Comparison of ENCODE assay signal across 14 cellular contexts in the genomic region with DNA sequence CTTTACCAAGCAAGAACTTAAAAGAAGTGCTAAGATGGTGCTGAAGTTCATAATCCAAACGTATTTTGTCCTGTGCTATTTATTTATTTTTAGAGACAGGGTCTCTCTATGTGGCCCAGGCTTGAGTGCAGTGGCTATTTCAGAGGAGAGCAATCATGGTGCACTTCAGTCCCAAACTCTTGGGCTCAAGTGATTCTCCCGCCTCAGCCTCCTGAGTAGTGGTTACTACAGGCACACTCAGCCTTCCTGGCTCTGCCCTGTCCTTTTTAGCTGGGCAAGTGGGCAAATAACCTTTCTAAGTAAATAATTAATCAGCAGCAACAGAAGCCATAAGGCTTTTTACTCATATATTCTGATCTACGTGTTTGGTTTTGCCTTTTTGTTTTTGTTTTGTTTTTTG. TPM values are rescaled to one million over a fixed set of nuclear protein-coding genes. Genes with fewer than 3 reads are reported as not detected.
DNase-seq lines count a peak whose midpoint lies in the region; ATAC-seq lines count a peak whose summit lies in the region.
"Had no signal": no experiment of that assay in that cellular context is flagged by ENCODE, and none has a peak within 500 bp of the region (broad histone marks: within the 10 kb centered on the region; RNA-seq: fewer than 3 reads in every experiment).

No MANE protein-coding gene starts in this region.

- CTCF ChIA-PET in naive thymus-derived CD4-positive, alpha-beta T cell (lab: Charles Lee), result no interaction called here

- peak overlapping the region; percentile 54 for H3K27ac Mint-ChIP-seq in activated T-helper 2 cell treated with anti-CD3 and anti-CD28 coated beads, Interferon-gamma antibody, Interleukin-2, Interleukin-4, amounts not matched to agents 10 μg/mL and 5 μg/mL and 100 μg/mL, durations not matched to agents 14 hours and 24 hours and 36 hours
- peak overlapping the region in 5 of 9 donors; percentile 0 to 95 (median 63) for H3K27ac Mint-ChIP-seq in naive thymus-derived CD4-positive, alpha-beta T cell

- peaks cover 30% of the 10 kb centered on the region for H3K36me3 Mint-ChIP-seq in activated T-helper 2 cell treated with anti-CD3 and anti-CD28 coated beads, Interferon-gamma antibody, Interleukin-2, Interleukin-4, amounts not matched to agents 10 μg/mL and 5 μg/mL and 100 μg/mL, durations not matched to agents 14 hours and 24 hours and 36 hours (ENCODE audit: low read depth)
- peaks cover 0 to 23% (median 0%) of the 10 kb centered on the region in 5 donors for H3K36me3 Mint-ChIP-seq in naive thymus-derived CD4-positive, alpha-beta T cell
- H3K36me3 Mint-ChIP-seq: T-cell had no signal

- H3K27me3 Mint-ChIP-seq in activated T-helper 2 cell treated with anti-CD3 and anti-CD28 coated beads, Interferon-gamma antibody, Interleukin-2, Interleukin-4, amounts not matched to agents 10 μg/mL and 5 μg/mL and 100 μg/mL, durations not matched to agents 14 hours and 24 hours and 36 hours (ENCODE audit: low read depth), result no peaks in the 10 kb centered on the region
- H3K27me3 Mint-ChIP-seq in naive thymus-derived CD4-positive, alpha-beta T cell, result no peaks in the 10 kb centered on the region
- H3K27me3 Mint-ChIP-seq: T-cell had no signal

- no peaks in the 10 kb centered on the region for H3K27me3 ChIP-seq in naive thymus-derived CD4-positive, alpha-beta T cell (ENCODE audit: control insufficient read depth in 2 of 2, insufficient read depth in 2 of 2, low read length in 2 of 2)
- H3K27me3 ChIP-seq: dorsolateral prefrontal cortex had no signal

- intact Hi-C loops in activated T-helper 2 cell treated with anti-CD3 and anti-CD28 coated beads, Interferon-gamma antibody, Interleukin-2, Interleukin-4, amounts not matched to agents 10 μg/mL and 5 μg/mL and 100 μg/mL, durations not matched to agents 14 hours and 24 hours and 36 hours (cut with micrococcal nuclease), result loop anchor here (1.0 to 5.0 kb wide), 3 partner anchors 26 to 539 kb away; partner anchors contain the start of gene SLBP
- intact Hi-C loops in naive thymus-derived CD4-positive, alpha-beta T cell (cut with micrococcal nuclease), result loop anchor here (1.0 to 5.0 kb wide), 6 partner anchors 13 to 544 kb away; partner anchors contain the start of genes CFAP99 (in 1 of the 2), MXD4 (in 1 of the 2), UVSSA (in 1 of the 2) and ZFYVE28 (in 1 of the 2)

- H3K4me1 ChIP-seq in naive thymus-derived CD4-positive, alpha-beta T cell (ENCODE audit: control insufficient read depth in 2 of 2, insufficient read depth in 2 of 2, low read length in 2 of 2), result peaks cover 15 to 20% of the 10 kb centered on the region in 2 donors

- H3K27ac ChIP-seq in naive thymus-derived CD4-positive, alpha-beta T cell (ENCODE audit: low read depth, low read length), result no peak overlapping the region

- POLR2A ChIA-PET in naive thymus-derived CD4-positive, alpha-beta T cell (lab: Charles Lee), result interaction anchor here (0.6 to 2.7 kb wide), 3 partner anchors 12 to 544 kb away, joined by 3 to 13 read pairs (median 5); partner anchors contain the start of gene LETM1

- DNase-seq in DMS53 (lab: John Stamatoyannopoulos, UW) (peak; percentile 63), DMS53 treated with DMSO at 0.1 percent for 48 hours (lab: John Stamatoyannopoulos, UW; ENCODE audit: unreplicated experiment) (no peak), HT-29 (ENCODE audit: low spot score) (peak; percentile 28), AG08395 (ENCODE audit: low spot score) (no peak), LoVo (ENCODE audit: low spot score) (no peak)
- no peak for DNase-seq in activated T-helper 2 cell treated with anti-CD3 and anti-CD28 coated beads, Interferon-gamma antibody, Interleukin-2, Interleukin-4, amounts not matched to agents 10 μg/mL and 5 μg/mL and 100 μg/mL, durations not matched to agents 14 hours and 24 hours and 36 hours (ENCODE audit: low spot score)
- DNase-seq in naive thymus-derived CD4-positive, alpha-beta T cell, result no peak
- DNase-seq: 8988T, activated gamma-delta T cell treated with Interleukin-2 at 50 U/mL for 16 hours, dorsolateral prefrontal cortex, NCI-H446 treated with DMSO at 0.1 percent for 48 hours, nucleus accumbens, T-cell had no signal

- peaks cover 38% of the 10 kb centered on the region for H3K4me1 Mint-ChIP-seq in activated T-helper 2 cell treated with anti-CD3 and anti-CD28 coated beads, Interferon-gamma antibody, Interleukin-2, Interleukin-4, amounts not matched to agents 10 μg/mL and 5 μg/mL and 100 μg/mL, durations not matched to agents 14 hours and 24 hours and 36 hours (ENCODE audit: low read depth)
- peaks cover 15 to 56% (median 46%) of the 10 kb centered on the region in 7 donors for H3K4me1 Mint-ChIP-seq in naive thymus-derived CD4-positive, alpha-beta T cell

- H3K36me3 ChIP-seq in naive thymus-derived CD4-positive, alpha-beta T cell (ENCODE audit: control insufficient read depth in 2 of 3, insufficient read depth in 3 of 3, low read length in 3 of 3), result peaks cover 0 to 3% (median 0%) of the 10 kb centered on the region in 3 experiments

- no peaks in the 10 kb centered on the region for H3K9me3 Mint-ChIP-seq in activated T-helper 2 cell treated with anti-CD3 and anti-CD28 coated beads, Interferon-gamma antibody, Interleukin-2, Interleukin-4, amounts not matched to agents 10 μg/mL and 5 μg/mL and 100 μg/mL, durations not matched to agents 14 hours and 24 hours and 36 hours
- peaks cover 0 to 5% (median 0%) of the 10 kb centered on the region in 11 donors for H3K9me3 Mint-ChIP-seq in naive thymus-derived CD4-positive, alpha-beta T cell
- H3K9me3 Mint-ChIP-seq: T-cell had no signal

- H3K4me3 ChIP-seq in naive thymus-derived CD4-positive, alpha-beta T cell (ENCODE audit: low read length), result no peak overlapping the region

- peak overlapping the region; percentile 99 for H3K4me3 Mint-ChIP-seq in activated T-helper 2 cell treated with anti-CD3 and anti-CD28 coated beads, Interferon-gamma antibody, Interleukin-2, Interleukin-4, amounts not matched to agents 10 μg/mL and 5 μg/mL and 100 μg/mL, durations not matched to agents 14 hours and 24 hours and 36 hours (ENCODE audit: low read depth)
- H3K4me3 Mint-ChIP-seq in naive thymus-derived CD4-positive, alpha-beta T cell, result peak overlapping the region in 4 of 10 donors; percentile 9 to 98 (median 62)

- no peak for ATAC-seq in naive thymus-derived CD4-positive, alpha-beta T cell
- ATAC-seq in GM18861 (IDR thresholded peaks at IDR 0.05; ENCODE audit: unreplicated experiment), result no peak
- ATAC-seq: T-cell had no signal

- H3K9me3 ChIP-seq in naive thymus-derived CD4-positive, alpha-beta T cell (ENCODE audit: control insufficient read depth in 2 of 3, low read length in 3 of 3), result no peaks in the 10 kb centered on the region

RNA-seq across cellular contexts. Expression of gene NSD2, which starts 2.6 kb away (rescaled TPM):
- total RNA-seq in HT-29 (2014; rRNA removed; shearing (Covaris generic)), result 70.5 and 73.7 TPM in 2 replicates
- total RNA-seq in activated T-helper 2 cell treated with anti-CD3 and anti-CD28 coated beads, Interferon-gamma antibody, Interleukin-2, Interleukin-4, amounts not matched to agents 10 μg/mL and 5 μg/mL and 100 μg/mL, durations not matched to agents 14 hours and 24 hours and 36 hours, result 208 and 214 TPM in 2 replicates
- total RNA-seq in naive thymus-derived CD4-positive, alpha-beta T cell, result 100 to 1,000 TPM in 1 of 5 experiments, 10 to 100 TPM in 4; 35.4 to 207 (median 38.5) TPM
- polyA plus RNA-seq in naive thymus-derived CD4-positive, alpha-beta T cell, result 1 to 10 TPM; 2.7 to 7.9 TPM

RNA-seq across cellular contexts. Expression of gene LETM1, which starts 17.8 kb away (rescaled TPM):
- 95.8 and 106 TPM in 2 replicates for total RNA-seq in HT-29 (2014; rRNA removed; shearing (Covaris generic))
- 76.6 and 78.6 TPM in 2 replicates for total RNA-seq in activated T-helper 2 cell treated with anti-CD3 and anti-CD28 coated beads, Interferon-gamma antibody, Interleukin-2, Interleukin-4, amounts not matched to agents 10 μg/mL and 5 μg/mL and 100 μg/mL, durations not matched to agents 14 hours and 24 hours and 36 hours
- total RNA-seq in naive thymus-derived CD4-positive, alpha-beta T cell, result 10 to 100 TPM; 29.5 to 56.4 (median 36.0) TPM
- 10 to 100 TPM in 1 of 2 donors, 1 to 10 TPM in 1; 7.7 to 12.0 TPM for polyA plus RNA-seq in naive thymus-derived CD4-positive, alpha-beta T cell

Comparison
In these comparisons a context has a peak if more than half of its experiments do, and no peak if none do; other contexts are left out.
1. DNase-seq: peak in DMS53 (single experiment) and HT-29 (single experiment); none in DMS53 treated with DMSO at 0.1 percent for 48 hours (single experiment), activated T-helper 2 cell treated with anti-CD3 and anti-CD28 coated beads, Interferon-gamma antibody, Interleukin-2, Interleukin-4, amounts not matched to agents 10 μg/mL and 5 μg/mL and 100 μg/mL, durations not matched to agents 14 hours and 24 hours and 36 hours (single experiment), naive thymus-derived CD4-positive, alpha-beta T cell (0 of 9), AG08395 (single experiment) and LoVo (single experiment).